ENCODE assay signal across 1 cellular context in genomic region chr22:20857838-20858614, GRCh38.
TF ChIP-seq lines count a peak whose summit lies in the region.

No MANE protein-coding gene starts in this region.

TF ChIP-seq in HepG2, 621 proteins besides CTCF, POLR2A, EP300 and RAD21 (continued from another document and continues in another):
- TF ChIP-seq SAP130 (CRISPR knock-in tag; IDR thresholded peaks at IDR 0.05; ENCODE audit: low read depth) (peak; percentile 4; the same call in 1 of the 2 replicates), ZSCAN25 (CRISPR knock-in tag; IDR thresholded peaks at IDR 0.05) (no peak), ZNF281 (CRISPR knock-in tag; IDR thresholded peaks at IDR 0.05; ENCODE audit: borderline replicate concordance) (peak; percentile 76), ZMYM4 (CRISPR knock-in tag; IDR thresholded peaks at IDR 0.05) (no peak), ZBTB26 (CRISPR knock-in tag; IDR thresholded peaks at IDR 0.05; ENCODE audit: borderline replicate concordance) (0 out of 2 replicates have a peak, but pooled peaks have one; percentile 37), ZNF558 (CRISPR knock-in tag; IDR thresholded peaks at IDR 0.05; ENCODE audit: borderline replicate concordance) (peak; percentile 2; the same call in 1 of the 2 replicates), GZF1 (CRISPR knock-in tag; IDR thresholded peaks at IDR 0.05) (no peak), EED (CRISPR knock-in tag; IDR thresholded peaks at IDR 0.05) (peak; percentile 20; the same call in 1 of the 2 replicates), HES4 (CRISPR knock-in tag; IDR thresholded peaks at IDR 0.05; ENCODE audit: borderline replicate concordance) (0 out of 2 replicates have a peak, but pooled peaks have one; percentile 31), ZSCAN21 (CRISPR knock-in tag; IDR thresholded peaks at IDR 0.05; ENCODE audit: borderline replicate concordance) (0 out of 2 replicates have a peak, but pooled peaks have one; percentile 4), PHB2 (IDR thresholded peaks at IDR 0.05; ENCODE audit: partially characterized antibody) (no peak), ZNF589 (CRISPR knock-in tag; conservative IDR thresholded peaks at IDR 0.05) (0 out of 2 replicates have a peak, but pooled peaks have one; percentile 52), KDM5A (IDR thresholded peaks at IDR 0.05; ENCODE audit: borderline replicate concordance, low read length) (peak; percentile 64; the same call in 1 of the 2 replicates), ZNF724P (CRISPR knock-in tag; IDR thresholded peaks at IDR 0.05; ENCODE audit: borderline replicate concordance) (no peak), NFKB2 (CRISPR knock-in tag; IDR thresholded peaks at IDR 0.05; ENCODE audit: borderline replicate concordance) (no peak), DR1 (CRISPR knock-in tag; IDR thresholded peaks at IDR 0.05) (0 out of 2 replicates have a peak, but pooled peaks have one; percentile 10), ZEB1 (IDR thresholded peaks at IDR 0.05; ENCODE audit: insufficient replicate concordance, low read depth) (no peak), MAZ (IDR thresholded peaks at IDR 0.05; ENCODE audit: borderline replicate concordance, low read depth, low read length) (peak; percentile 86), MAZ (CRISPR knock-in tag; IDR thresholded peaks at IDR 0.05; ENCODE audit: low read depth) (peak; percentile 62; the same call in 1 of the 2 replicates), ZC3H13 (CRISPR knock-in tag; IDR thresholded peaks at IDR 0.05) (0 out of 2 replicates have a peak, but pooled peaks have one; percentile 55), HNRNPLL (IDR thresholded peaks at IDR 0.05; ENCODE audit: low read depth, low read length, poor library complexity, severe bottlenecking) (peak; percentile 41), NFAT5 (CRISPR knock-in tag; IDR thresholded peaks at IDR 0.05) (no peak), ZNF709 (CRISPR knock-in tag; IDR thresholded peaks at IDR 0.05) (0 out of 2 replicates have a peak, but pooled peaks have one; percentile 34), PATZ1 (CRISPR knock-in tag; IDR thresholded peaks at IDR 0.05) (peak; percentile 80), ZNF430 (CRISPR knock-in tag; IDR thresholded peaks at IDR 0.05) (peak; percentile 78; the same call in 1 of the 2 replicates), ZNF770 (CRISPR knock-in tag; IDR thresholded peaks at IDR 0.05) (peak; percentile 35; the same call in 1 of the 2 replicates), BATF2 (CRISPR knock-in tag; IDR thresholded peaks at IDR 0.05) (peak; percentile 61; the same call in 1 of the 2 replicates), KAT8 (CRISPR knock-in tag; IDR thresholded peaks at IDR 0.05) (no peak), HBP1 (CRISPR knock-in tag; IDR thresholded peaks at IDR 0.05; ENCODE audit: low read depth) (no peak), SAFB2 (CRISPR knock-in tag; IDR thresholded peaks at IDR 0.05; ENCODE audit: borderline replicate concordance, low read depth) (no peak), HIVEP1 (CRISPR knock-in tag; IDR thresholded peaks at IDR 0.05) (no peak; the same call in 1 of the 2 replicates), ZFX (CRISPR knock-in tag; IDR thresholded peaks at IDR 0.05; ENCODE audit: low read depth) (peak; percentile 79; the same call in 1 of the 2 replicates), POGZ (CRISPR knock-in tag; IDR thresholded peaks at IDR 0.05) (peak; percentile 33; the same call in 1 of the 2 replicates), NR2F1 (CRISPR knock-in tag; IDR thresholded peaks at IDR 0.05) (peak in 1 of 2 experiments; percentile 44; a peak in 1 of 4 replicates), ZNF232 (CRISPR knock-in tag; IDR thresholded peaks at IDR 0.05; ENCODE audit: borderline replicate concordance) (no peak), SALL1 (CRISPR knock-in tag; IDR thresholded peaks at IDR 0.05) (peak; percentile 12; the same call in 1 of the 2 replicates), ZNF839 (CRISPR knock-in tag; IDR thresholded peaks at IDR 0.05; ENCODE audit: borderline replicate concordance) (no peak), KLF16 (CRISPR knock-in tag; IDR thresholded peaks at IDR 0.05) (peak in 1 of 2 experiments; percentile 30; a peak in 1 of 4 replicates), NONO (IDR thresholded peaks at IDR 0.05) (no peak), NONO (CRISPR knock-in tag; conservative IDR thresholded peaks at IDR 0.05) (peak; percentile 87), ARID4A (CRISPR knock-in tag; IDR thresholded peaks at IDR 0.05; ENCODE audit: borderline replicate concordance) (peak; percentile 41; the same call in 1 of the 2 replicates)
